In genomic region chr7:80785961-80786360, GRCh38 we compare ENCODE assay signal across 24 cellular contexts.
A peak's percentile ranks its signal among the peaks of the same experiment; 100 is the strongest.
DNase-seq lines count a peak whose midpoint lies in the region; ATAC-seq, FAIRE-seq and TF ChIP-seq lines count a peak whose summit lies in the region.
"Had no signal": no experiment of that assay in that cellular context is flagged by ENCODE, and none has a peak within 500 bp of the region (broad histone marks: within the 10 kb centered on the region; RNA-seq: fewer than 3 reads in every experiment).

No MANE protein-coding gene starts in this region.

- no peak overlapping the region for H2AFZ ChIP-seq in Karpas-422 (ENCODE audit: low read length)

- H3K9ac ChIP-seq in skeletal muscle tissue (ENCODE audit: low read depth in 1 of 3, low read length in 3 of 3) (no peak overlapping the region), Karpas-422 (ENCODE audit: low read length) (no peak overlapping the region)

- no peak for TF ChIP-seq CTCF in fibroblast of the aortic adventitia (IDR thresholded peaks at IDR 0.05; ENCODE audit: insufficient read depth, low read length)

- H3K4me3 ChIP-seq in fibroblast of the aortic adventitia (ENCODE audit: low read depth, low read length) (no peak overlapping the region), skeletal muscle tissue (ENCODE audit: low read length in 3 of 3) (no peak overlapping the region), Karpas-422 (ENCODE audit: low read length) (no peak overlapping the region)
- H3K4me3 ChIP-seq: lung, tibial nerve had no signal

- ATAC-seq in HG02623 (IDR thresholded peaks at IDR 0.05; ENCODE audit: unreplicated experiment), result no peak
- no peak for ATAC-seq in GM21367 (IDR thresholded peaks at IDR 0.05; ENCODE audit: unreplicated experiment)

- H3K4me2 ChIP-seq in Karpas-422 (ENCODE audit: low read depth, low read length, poor library complexity, severe bottlenecking), result no peak overlapping the region

- DNase-seq in GM04503 (ENCODE audit: low read depth) (peak; percentile 66), amniotic stem cell (lab: John Stamatoyannopoulos, UW) (peak; percentile 14), fibroblast of the aortic adventitia (ENCODE audit: low read depth) (peak; percentile 65), Karpas-422 (no peak), GM12891 (ENCODE audit: insufficient read length, low spot score) (no peak)
- DNase-seq: activated CD4-positive, alpha-beta T cell treated with anti-CD3 and anti-CD28 coated beads, Interleukin-2, amount 50 U/mL, for 48 hours; activated CD4-positive, CD25-positive, alpha-beta regulatory T cell; activated naive CD8-positive, alpha-beta T cell treated with anti-CD3 and anti-CD28 coated beads, Interleukin-2, amount 10 ng/mL, durations not matched to agents 7 days and 5 days; COR-L47; cortex of kidney; DMS79 treated with DMSO at 0.1 percent for 48 hours; MM.1S; NCI-H1436 treated with DMSO at 0.1 percent for 48 hours; NCI-H2171; NCI-H524; stimulated activated CD4-positive, alpha-beta T cell treated with anti-CD3 and anti-CD28 coated beads, Interleukin-4, amount 100 ng/mL, for 24 hours; stimulated activated naive CD4-positive, alpha-beta T cell treated with Interleukin-2 at 50 U/mL for 16 hours had no signal

- no peak for FAIRE-seq in GM12891 (lab: Jason Lieb, UNC)
- FAIRE-seq: endothelial cell of umbilical vein had no signal

- H3K4me1 ChIP-seq in skeletal muscle tissue (ENCODE audit: control insufficient read depth in 3 of 3, insufficient read depth in 3 of 3, low read length in 3 of 3) (peaks cover 24 to 31% (median 27%) of the 10 kb centered on the region in 3 donors), Karpas-422 (ENCODE audit: low read length) (no peaks in the 10 kb centered on the region)

- H3K27me3 ChIP-seq in skeletal muscle tissue (ENCODE audit: control insufficient read depth in 3 of 3, insufficient read depth in 3 of 3, low read length in 3 of 3) (no peaks in the 10 kb centered on the region), Karpas-422 (ENCODE audit: low read length) (no peaks in the 10 kb centered on the region)
- H3K27me3 ChIP-seq: neutrophil, tibial nerve had no signal

- no peaks in the 10 kb centered on the region for H3K9me3 ChIP-seq in skeletal muscle tissue (ENCODE audit: control insufficient read depth in 3 of 3, low read length in 3 of 3)
- H3K9me3 ChIP-seq in Karpas-422 (ENCODE audit: low read length), result peaks cover 33% of the 10 kb centered on the region
- H3K9me3 ChIP-seq: neutrophil, tibial nerve had no signal

- H3K79me2 ChIP-seq in Karpas-422 (ENCODE audit: low read length), result no peaks in the 10 kb centered on the region

- no peak for TF ChIP-seq POLR2A in GM12891 (IDR thresholded peaks at IDR 0.05; ENCODE audit: low read depth, low read length)

- H3K27ac ChIP-seq in skeletal muscle tissue (ENCODE audit: low read depth, low read length), result peak overlapping the region; percentile 32
- H3K27ac ChIP-seq in Karpas-422 (ENCODE audit: low read length), result no peak overlapping the region

- H3K36me3 ChIP-seq in skeletal muscle tissue (ENCODE audit: control insufficient read depth in 3 of 3, insufficient read depth in 3 of 3, low read length in 3 of 3) (peaks cover 0 to 2% (median 0%) of the 10 kb centered on the region in 3 donors), Karpas-422 (ENCODE audit: insufficient read depth, low read length) (no peaks in the 10 kb centered on the region)
- H3K36me3 ChIP-seq: neutrophil, tibial nerve had no signal

- no peaks in the 10 kb centered on the region for H3K9me2 ChIP-seq in Karpas-422 (replicated peaks; ENCODE audit: insufficient read depth, low read length)

- H4K20me1 ChIP-seq in Karpas-422 (ENCODE audit: insufficient read depth, low read depth, low read length), result no peaks in the 10 kb centered on the region

TF ChIP-seq in GM12891, 5 proteins besides CTCF, POLR2A, EP300 and RAD21:
- no peak for TF ChIP-seq PAX5 (IDR thresholded peaks at IDR 0.05; ENCODE audit: insufficient read depth, low read length, severe bottlenecking)
- no peak for TF ChIP-seq POLR2AphosphoS5 (IDR thresholded peaks at IDR 0.05; ENCODE audit: low read depth, low read length)
- TF ChIP-seq POU2F2 (IDR thresholded peaks at IDR 0.05; ENCODE audit: low read depth, low read length), result no peak
- no peak for TF ChIP-seq SPI1 (IDR thresholded peaks at IDR 0.05; ENCODE audit: low read depth, low read length)
- TF ChIP-seq TAF1 (IDR thresholded peaks at IDR 0.05; ENCODE audit: low read depth, low read length), result no peak

Comparison
In these comparisons a context has a peak if more than half of its experiments do, and no peak if none do; other contexts are left out.
1. DNase-seq: peak in GM04503 (single experiment), amniotic stem cell (single experiment) and fibroblast of the aortic adventitia (single experiment); none in Karpas-422 (single experiment) and GM12891 (single experiment).